In the genomic region with DNA sequence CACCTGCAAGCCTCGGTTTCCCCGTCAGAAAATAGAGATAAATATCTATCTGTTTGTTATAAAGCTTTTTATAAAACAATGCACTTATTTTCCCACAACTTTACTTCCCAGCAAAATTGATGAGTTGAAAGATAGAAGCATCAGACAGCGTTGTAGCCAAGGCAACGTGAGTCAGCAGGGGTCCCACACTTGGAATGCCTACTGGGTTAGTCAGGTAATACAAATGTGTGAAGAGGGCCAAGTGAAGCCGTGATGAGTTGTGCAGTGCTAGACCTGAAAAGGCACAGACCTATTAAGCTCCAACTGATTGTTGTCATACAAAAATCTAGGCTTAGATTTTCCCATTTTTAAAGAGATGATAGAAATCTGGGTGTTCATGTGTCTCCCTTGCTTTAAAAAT, we compare ENCODE assay signal across 27 cellular contexts.
A peak's percentile ranks its signal among the peaks of the same experiment; 100 is the strongest.
DNase-seq lines count a peak whose midpoint lies in the region; ATAC-seq and TF ChIP-seq lines count a peak whose summit lies in the region.
"Had no signal": no experiment of that assay in that cellular context is flagged by ENCODE, and none has a peak within 500 bp of the region (broad histone marks: within the 10 kb centered on the region; RNA-seq: fewer than 3 reads in every experiment).

No MANE protein-coding gene starts in this region.

- POLR2A ChIA-PET in PC-3 (lab: Charles Lee; ENCODE audit: unreplicated experiment): no interaction called here
- POLR2A ChIA-PET in OCI-LY7 (lab: Charles Lee): no interaction called here

- H3K27me3 Mint-ChIP-seq in stimulated activated memory B cell treated with anti-CD40 and anti-IgM and Interleukin-4, amounts not matched to agents 10 μg/mL and 1 μg/mL and 100 μg/mL, for 72 hours: no peaks in the 10 kb centered on the region
- no peaks in the 10 kb centered on the region for H3K27me3 Mint-ChIP-seq in immature natural killer cell (ENCODE audit: low read depth in 3 of 3)
- H3K27me3 Mint-ChIP-seq: activated CD4-positive, alpha-beta T cell treated with anti-CD3 and anti-CD28 coated beads, Interleukin-2, amount 10 ng/mL, durations not matched to agents 24 days and 14 days; CD4-positive, alpha-beta memory T cell had no signal

- H3K79me2 ChIP-seq in PC-3 (ENCODE audit: low read length) (no peaks in the 10 kb centered on the region), OCI-LY7 (ENCODE audit: insufficient read depth, low read depth, low read length) (no peaks in the 10 kb centered on the region)

- H3K36me3 ChIP-seq in H7 (replicated peaks; ENCODE audit: control insufficient read depth, insufficient read depth, low read length) (no peaks in the 10 kb centered on the region), PC-3 (ENCODE audit: low read depth, low read length) (no peaks in the 10 kb centered on the region), OCI-LY7 (ENCODE audit: insufficient read depth, low read length) (no peaks in the 10 kb centered on the region)
- H3K36me3 ChIP-seq: esophagus squamous epithelium, gastroesophageal sphincter, lower lobe of right lung, SJSA1, stomach, tibial artery had no signal

- H2AFZ ChIP-seq in PC-3 (ENCODE audit: low read length) (no peak overlapping the region), OCI-LY7 (ENCODE audit: low read length) (no peak overlapping the region)
- H2AFZ ChIP-seq: GM23248 had no signal

- DNase-seq in H7 (peak; percentile 6), PC-3 (peak; percentile 42), fibroblast of mammary gland (ENCODE audit: low read depth) (peak; percentile 32), OCI-LY7 (ENCODE audit: low spot score) (no peak), immature natural killer cell (no peak)
- DNase-seq: activated CD4-positive, alpha-beta T cell treated with anti-CD3 and anti-CD28 coated beads, Interleukin-2, amount 10 ng/mL, durations not matched to agents 24 days and 14 days; activated naive CD4-positive, alpha-beta T cell treated with anti-CD3 and anti-CD28 coated beads for 36 hours; activated T-cell treated with anti-CD3 and anti-CD28 coated beads, Interleukin-2, amount 50 U/mL, for 48 hours; CD4-positive, alpha-beta memory T cell; cortex of kidney; DMS 273 treated with DMSO at 0.1 percent for 48 hours; esophagus squamous epithelium; GDM1; GM23248; hippocampal formation; IMR-90; kidney; lower lobe of right lung; NCI-H2107; NCI-H510A; stomach; tibial artery had no signal

- H3K9ac ChIP-seq in PC-3 (ENCODE audit: low read length): no peak overlapping the region
- H3K9ac ChIP-seq: GM23248 had no signal

- H3K9me3 ChIP-seq in PC-3 (ENCODE audit: low read length) (no peaks in the 10 kb centered on the region), OCI-LY7 (ENCODE audit: low read length) (no peaks in the 10 kb centered on the region)
- H3K9me3 ChIP-seq: esophagus squamous epithelium, gastroesophageal sphincter, lower lobe of right lung, SJSA1, stomach, tibial artery had no signal

- H3K4me3 Mint-ChIP-seq in stimulated activated memory B cell treated with anti-CD40 and anti-IgM and Interleukin-4, amounts not matched to agents 10 μg/mL and 1 μg/mL and 100 μg/mL, for 72 hours: no peak overlapping the region
- no peak overlapping the region for H3K4me3 Mint-ChIP-seq in immature natural killer cell
- H3K4me3 Mint-ChIP-seq: activated CD4-positive, alpha-beta T cell treated with anti-CD3 and anti-CD28 coated beads, Interleukin-2, amount 10 ng/mL, durations not matched to agents 24 days and 14 days; activated naive CD4-positive, alpha-beta T cell treated with anti-CD3 and anti-CD28 coated beads for 36 hours; CD4-positive, alpha-beta memory T cell had no signal

- peak overlapping the region; percentile 69 for H3K27ac Mint-ChIP-seq in stimulated activated memory B cell treated with anti-CD40 and anti-IgM and Interleukin-4, amounts not matched to agents 10 μg/mL and 1 μg/mL and 100 μg/mL, for 72 hours
- no peak overlapping the region for H3K27ac Mint-ChIP-seq in immature natural killer cell
- H3K27ac Mint-ChIP-seq: activated CD4-positive, alpha-beta T cell treated with anti-CD3 and anti-CD28 coated beads, Interleukin-2, amount 10 ng/mL, durations not matched to agents 24 days and 14 days; activated naive CD4-positive, alpha-beta T cell treated with anti-CD3 and anti-CD28 coated beads for 36 hours; CD4-positive, alpha-beta memory T cell had no signal

- intact Hi-C loops in PC-3 (cut with micrococcal nuclease) (no loop called here), OCI-LY7 (cut with micrococcal nuclease; ENCODE audit: unreplicated experiment) (no loop called here)

- no peaks in the 10 kb centered on the region for H4K20me1 ChIP-seq in PC-3 (ENCODE audit: low read length)
- H4K20me1 ChIP-seq in OCI-LY7 (ENCODE audit: insufficient read depth, low read length): no peaks in the 10 kb centered on the region

- H3K27ac ChIP-seq in PC-3 (ENCODE audit: low read length) (no peak overlapping the region), OCI-LY7 (ENCODE audit: low read depth, low read length, poor library complexity, severe bottlenecking) (no peak overlapping the region)
- H3K27ac ChIP-seq: esophagus squamous epithelium, gastroesophageal sphincter, GM23248, lower lobe of right lung, SJSA1, stomach, tibial artery had no signal

- H3K4me1 ChIP-seq in PC-3 (ENCODE audit: insufficient read depth, low read length): no peaks in the 10 kb centered on the region
- no peaks in the 10 kb centered on the region for H3K4me1 ChIP-seq in OCI-LY7 (ENCODE audit: insufficient read depth, low read length, poor library complexity, severe bottlenecking)
- H3K4me1 ChIP-seq: esophagus squamous epithelium, gastroesophageal sphincter, lower lobe of right lung, SJSA1, stomach, tibial artery had no signal

- CTCF ChIA-PET in PC-3 (lab: Charles Lee): no interaction called here
- CTCF ChIA-PET in OCI-LY7 (lab: Charles Lee; ENCODE audit: unreplicated experiment): no interaction called here

- no peaks in the 10 kb centered on the region for H3K9me2 ChIP-seq in PC-3 (replicated peaks; ENCODE audit: low read length)
- H3K9me2 ChIP-seq in OCI-LY7 (ENCODE audit: insufficient read depth, low read length): no peaks in the 10 kb centered on the region

- ATAC-seq in PC-3: no peak
- no peak for ATAC-seq in stimulated activated memory B cell treated with anti-CD40 and anti-IgM and Interleukin-4, amounts not matched to agents 10 μg/mL and 1 μg/mL and 100 μg/mL, for 72 hours
- no peak for ATAC-seq in HG02852 (IDR thresholded peaks at IDR 0.05; ENCODE audit: unreplicated experiment)
- ATAC-seq: gastroesophageal sphincter, lower lobe of right lung, Panc1 had no signal

- no peak for TF ChIP-seq CTCF in PC-3 (conservative IDR thresholded peaks at IDR 0.05; ENCODE audit: low read depth, low read length)
- no peak for TF ChIP-seq CTCF in fibroblast of mammary gland (conservative IDR thresholded peaks at IDR 0.05; ENCODE audit: control insufficient read depth, insufficient read depth, low read depth, low read length)
- no peak for TF ChIP-seq CTCF in OCI-LY7 (conservative IDR thresholded peaks at IDR 0.05; ENCODE audit: low read length)

- H3K9me3 Mint-ChIP-seq in stimulated activated memory B cell treated with anti-CD40 and anti-IgM and Interleukin-4, amounts not matched to agents 10 μg/mL and 1 μg/mL and 100 μg/mL, for 72 hours: peaks cover 6% of the 10 kb centered on the region
- H3K9me3 Mint-ChIP-seq in immature natural killer cell: peaks cover 0 to 19% (median 4%) of the 10 kb centered on the region in 6 donors
- H3K9me3 Mint-ChIP-seq: activated CD4-positive, alpha-beta T cell treated with anti-CD3 and anti-CD28 coated beads, Interleukin-2, amount 10 ng/mL, durations not matched to agents 24 days and 14 days had no signal

- no peaks in the 10 kb centered on the region for H3F3A ChIP-seq in PC-3 (ENCODE audit: low read length, unreplicated experiment)

- no peaks in the 10 kb centered on the region for H3K27me3 ChIP-seq in H7 (ENCODE audit: control insufficient read depth, insufficient read depth, low read length)
- peaks cover 22% of the 10 kb centered on the region for H3K27me3 ChIP-seq in PC-3 (ENCODE audit: low read length)
- H3K27me3 ChIP-seq: esophagus squamous epithelium, gastroesophageal sphincter, SJSA1, stomach, tibial artery had no signal

- peaks cover 22% of the 10 kb centered on the region for H3K4me1 Mint-ChIP-seq in stimulated activated memory B cell treated with anti-CD40 and anti-IgM and Interleukin-4, amounts not matched to agents 10 μg/mL and 1 μg/mL and 100 μg/mL, for 72 hours
- no peaks in the 10 kb centered on the region for H3K4me1 Mint-ChIP-seq in immature natural killer cell
- H3K4me1 Mint-ChIP-seq: activated CD4-positive, alpha-beta T cell treated with anti-CD3 and anti-CD28 coated beads, Interleukin-2, amount 10 ng/mL, durations not matched to agents 24 days and 14 days; CD4-positive, alpha-beta memory T cell had no signal

- peaks cover 4% of the 10 kb centered on the region for H3K36me3 Mint-ChIP-seq in stimulated activated memory B cell treated with anti-CD40 and anti-IgM and Interleukin-4, amounts not matched to agents 10 μg/mL and 1 μg/mL and 100 μg/mL, for 72 hours
- H3K36me3 Mint-ChIP-seq in immature natural killer cell: no peaks in the 10 kb centered on the region
- H3K36me3 Mint-ChIP-seq: CD4-positive, alpha-beta memory T cell had no signal

- H3K4me2 ChIP-seq in PC-3 (ENCODE audit: low read length): no peak overlapping the region
- no peak overlapping the region for H3K4me2 ChIP-seq in OCI-LY7 (ENCODE audit: low read length)

- BruUV-seq in PC-3 (replicated peaks; lab: Mats Ljungman, UMichigan): no TSS peak
- no TSS peak for BruUV-seq in OCI-LY7 (replicated peaks; lab: Mats Ljungman, UMichigan)

- no peak overlapping the region for H3K4me3 ChIP-seq in H7 (ENCODE audit: insufficient read depth, low read depth, low read length)
- no peak overlapping the region for H3K4me3 ChIP-seq in PC-3 (ENCODE audit: low read length)
- no peak overlapping the region for H3K4me3 ChIP-seq in fibroblast of mammary gland (ENCODE audit: control insufficient read depth, low read depth, low read length)
- no peak overlapping the region for H3K4me3 ChIP-seq in OCI-LY7 (ENCODE audit: low read depth, low read length, poor library complexity, severe bottlenecking)
- H3K4me3 ChIP-seq: esophagus squamous epithelium, gastroesophageal sphincter, GM23248, lower lobe of right lung, SJSA1, stomach, tibial artery had no signal

Comparison
In these comparisons a context has a peak if more than half of its experiments do, and no peak if none do; other contexts are left out.
1. DNase-seq: peak in H7 (single experiment), PC-3 (single experiment) and fibroblast of mammary gland (single experiment); none in OCI-LY7 (single experiment) and immature natural killer cell (0 of 3).